In the genomic region with DNA sequence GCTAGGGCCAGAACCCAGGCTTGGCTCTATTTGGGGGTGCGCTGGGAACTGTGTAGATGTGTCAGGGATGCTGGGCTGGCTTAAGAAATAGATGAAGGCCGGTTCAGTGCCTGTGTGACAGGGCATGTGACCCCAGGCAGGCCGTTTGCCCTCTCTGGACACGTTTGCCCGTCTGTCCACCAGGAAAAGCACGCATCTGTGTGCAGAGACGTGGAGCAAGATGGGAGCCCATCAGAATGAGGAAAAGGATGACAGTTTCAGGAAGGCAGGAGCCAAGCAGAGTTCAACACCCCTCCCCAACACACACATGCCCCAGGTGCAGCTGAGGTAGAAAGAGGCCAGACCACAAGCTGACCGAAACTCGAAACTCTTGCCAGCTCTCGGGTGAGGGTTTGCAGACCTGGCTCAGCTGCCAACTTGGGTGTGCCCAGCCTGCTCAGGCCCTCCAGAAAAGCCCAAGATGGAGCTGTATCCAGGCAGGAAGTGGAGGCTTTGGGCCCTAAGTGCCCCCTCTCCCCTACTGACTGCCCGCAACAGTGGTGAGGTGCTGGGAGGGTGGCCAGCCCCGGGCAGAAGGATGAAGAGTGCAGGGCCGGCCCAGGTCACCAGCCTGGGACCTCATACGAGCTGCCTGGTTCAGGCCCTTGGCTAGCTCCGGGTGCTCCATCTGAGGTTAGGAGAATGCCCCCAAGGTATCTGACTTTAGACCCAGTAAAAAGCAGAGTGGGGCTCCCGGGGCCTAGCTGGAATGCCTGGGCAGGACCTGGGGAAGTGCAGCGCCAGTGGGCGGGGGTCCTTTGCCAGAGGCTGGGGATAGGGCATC, we compare ENCODE assay signal across 11 cellular contexts. TPM values are rescaled to one million over a fixed set of nuclear protein-coding genes. Genes with fewer than 3 reads are reported as not detected.
DNase-seq lines count a peak whose midpoint lies in the region; ATAC-seq, FAIRE-seq and TF ChIP-seq lines count a peak whose summit lies in the region.
"Had no signal": no experiment of that assay in that cellular context is flagged by ENCODE, and none has a peak within 500 bp of the region (broad histone marks: within the 10 kb centered on the region; RNA-seq: fewer than 3 reads in every experiment).

No MANE protein-coding gene starts in this region.

- peaks cover 42% of the 10 kb centered on the region for H3K4me1 ChIP-seq in body of pancreas
- peaks cover 9 to 26% (median 24%) of the 10 kb centered on the region in 3 donors for H3K4me1 ChIP-seq in pancreas

- peak overlapping the region; percentile 70 to 88 (median 80) for H3K27ac ChIP-seq in body of pancreas
- H3K27ac ChIP-seq in pancreas = peak overlapping the region; percentile 40 to 86 (median 76)

- ATAC-seq in GM18520 (IDR thresholded peaks at IDR 0.05; ENCODE audit: unreplicated experiment) (peak; percentile 68), HG03159 (IDR thresholded peaks at IDR 0.05; ENCODE audit: unreplicated experiment) (peak; percentile 44), body of pancreas (peak; percentile 85), pancreas (peak; percentile 58 to 81 (median 78))
- no peak for ATAC-seq in activated CD8-positive, alpha-beta memory T cell treated with anti-CD3 and anti-CD28 coated beads, Interleukin-2, amount 10 ng/mL, durations not matched to agents 7 days and 5 days

- no peak overlapping the region for H3K27ac Mint-ChIP-seq in activated CD8-positive, alpha-beta memory T cell treated with anti-CD3 and anti-CD28 coated beads, Interleukin-2, amount 10 ng/mL, durations not matched to agents 7 days and 5 days
- no peak overlapping the region for H3K27ac Mint-ChIP-seq in immature natural killer cell

- intact Hi-C loops in body of pancreas (cut with DNase I) (loop anchor here (5.0 kb wide), 2 partner anchors 116 to 406 kb away; no protein-coding TSS in a partner anchor), pancreas (cut with DNase I) (no loop called here)

- H3K27me3 Mint-ChIP-seq in activated CD8-positive, alpha-beta memory T cell treated with anti-CD3 and anti-CD28 coated beads, Interleukin-2, amount 10 ng/mL, durations not matched to agents 7 days and 5 days = peaks cover under 1% of the 10 kb centered on the region
- peaks cover 2 to 4% (median 3%) of the 10 kb centered on the region in 3 donors for H3K27me3 Mint-ChIP-seq in immature natural killer cell (ENCODE audit: low read depth in 3 of 3)

- FAIRE-seq in pancreas (lab: Jason Lieb, UNC) = no peak
- FAIRE-seq: bronchial epithelial cell had no signal

- WGBS in body of pancreas, 2 donors = 49 to 54% methylated on average over 13 to 18 of the region's 18 CpGs
- 45 to 52% methylated on average over 18 of the region's 18 CpGs for WGBS in pancreas, 2 donors

- H3K4me3 ChIP-seq in body of pancreas = no peak overlapping the region
- H3K4me3 ChIP-seq in pancreas = no peak overlapping the region

- CTCF ChIA-PET in activated CD8-positive, alpha-beta memory T cell treated with anti-CD3 and anti-CD28 coated beads, Interleukin-2, amount 10 ng/mL, durations not matched to agents 7 days and 5 days (lab: Charles Lee) = interaction anchor here (0.7 to 7.0 kb wide), 33 partner anchors 10 to 436 kb away, joined by 3 to 113 read pairs (median 4); partner anchors contain the start of genes ANPEP, AP3S2, MESP1 and MESP2

- no peaks in the 10 kb centered on the region for H3K9me3 Mint-ChIP-seq in activated CD8-positive, alpha-beta memory T cell treated with anti-CD3 and anti-CD28 coated beads, Interleukin-2, amount 10 ng/mL, durations not matched to agents 7 days and 5 days (ENCODE audit: low read depth)
- no peaks in the 10 kb centered on the region for H3K9me3 Mint-ChIP-seq in immature natural killer cell

- H3K4me3 Mint-ChIP-seq in activated CD8-positive, alpha-beta memory T cell treated with anti-CD3 and anti-CD28 coated beads, Interleukin-2, amount 10 ng/mL, durations not matched to agents 7 days and 5 days = no peak overlapping the region
- no peak overlapping the region for H3K4me3 Mint-ChIP-seq in immature natural killer cell

- H3K36me3 ChIP-seq in body of pancreas (replicated peaks in 1 of 2; ENCODE audit: insufficient read depth in 1 of 2, low read depth in 2 of 2) = no peaks in the 10 kb centered on the region
- H3K36me3 ChIP-seq in pancreas = no peaks in the 10 kb centered on the region

- DNase-seq in body of pancreas (peak; percentile 77 to 89 (median 81)), pancreas (peak; percentile 63 to 83 (median 74)), iPS-NIHi11 (ENCODE audit: low spot score) (no peak), immature natural killer cell (no peak), anterior cingulate cortex (lab: John Stamatoyannopoulos, UW) (no peak)
- no peak for DNase-seq in activated CD8-positive, alpha-beta memory T cell treated with anti-CD3 and anti-CD28 coated beads, Interleukin-2, amount 10 ng/mL, durations not matched to agents 7 days and 5 days
- DNase-seq: SIG-M5 had no signal

- H3K4me1 Mint-ChIP-seq in activated CD8-positive, alpha-beta memory T cell treated with anti-CD3 and anti-CD28 coated beads, Interleukin-2, amount 10 ng/mL, durations not matched to agents 7 days and 5 days = peaks cover 6% of the 10 kb centered on the region
- no peaks in the 10 kb centered on the region for H3K4me1 Mint-ChIP-seq in immature natural killer cell

- no peaks in the 10 kb centered on the region for H3K36me3 Mint-ChIP-seq in activated CD8-positive, alpha-beta memory T cell treated with anti-CD3 and anti-CD28 coated beads, Interleukin-2, amount 10 ng/mL, durations not matched to agents 7 days and 5 days
- no peaks in the 10 kb centered on the region for H3K36me3 Mint-ChIP-seq in immature natural killer cell

- H3K27me3 ChIP-seq in body of pancreas (no peaks in the 10 kb centered on the region), pancreas (no peaks in the 10 kb centered on the region)

- TF ChIP-seq POLR2A in body of pancreas (IDR thresholded peaks at IDR 0.05) = peak in 2 of 3 donors; percentile 17 to 28

- H3K9me3 ChIP-seq in body of pancreas (no peaks in the 10 kb centered on the region), pancreas (no peaks in the 10 kb centered on the region)

- TF ChIP-seq CTCF in body of pancreas (IDR thresholded peaks at IDR 0.05) (peak in 1 of 7 experiments; percentile 4), pancreas (IDR thresholded peaks at IDR 0.05) (peak in 1 of 4 donors; percentile 3)

RNA-seq across cellular contexts. Expression of gene MESP1, which starts 10.2 kb away (rescaled TPM):
- total RNA-seq in body of pancreas (1 to 10 TPM; 2.1 to 4.3 TPM), pancreas (1 to 10 TPM; 1.5 to 4.0 (median 2.4) TPM)
- polyA plus RNA-seq in pancreas (1 to 10 TPM; 1.1 to 2.1 TPM), immature natural killer cell (1 to 10 TPM; 1.8 to 5.4 (median 4.5) TPM)
- 1 to 10 TPM; 3.1 to 5.1 TPM for total RNA-seq in activated CD8-positive, alpha-beta memory T cell treated with anti-CD3 and anti-CD28 coated beads, Interleukin-2, amount 10 ng/mL, durations not matched to agents 7 days and 5 days

RNA-seq across cellular contexts. Expression of gene MESP2, which starts 14.9 kb away (rescaled TPM):
- total RNA-seq in body of pancreas (1 to 10 TPM in 1 of 2 donors, not detected in 1; 1.8 TPM), pancreas (under 1 TPM in 4 of 6 donors, not detected in 2; 0.16 to 0.46 (median 0.30) TPM)
- polyA plus RNA-seq in pancreas (under 1 TPM in 1 of 2 donors, not detected in 1; 0.12 TPM), immature natural killer cell (not detected)
- total RNA-seq in activated CD8-positive, alpha-beta memory T cell treated with anti-CD3 and anti-CD28 coated beads, Interleukin-2, amount 10 ng/mL, durations not matched to agents 7 days and 5 days = not detected
- total RNA-seq: activated CD8-positive, alpha-beta memory T cell treated with anti-CD3 and anti-CD28 coated beads for 36 hours had no signal

RNA-seq across cellular contexts. Expression of gene ANPEP, which starts 53.4 kb away (rescaled TPM):
- total RNA-seq in body of pancreas (100 to 1,000 TPM; 361 to 733 TPM), pancreas (1,000 to 10,000 TPM in 2 of 6 donors, 100 to 1,000 TPM in 4; 401 to 1,207 (median 921) TPM)
- polyA plus RNA-seq in pancreas (100 to 1,000 TPM; 388 to 524 TPM), immature natural killer cell (1 to 10 TPM in 1 of 3 donors, under 1 TPM in 2; 0.42 to 4.3 (median 0.59) TPM)
- total RNA-seq in activated CD8-positive, alpha-beta memory T cell treated with anti-CD3 and anti-CD28 coated beads, Interleukin-2, amount 10 ng/mL, durations not matched to agents 7 days and 5 days = under 1 TPM; 0.68 to 0.76 TPM
- total RNA-seq: activated CD8-positive, alpha-beta memory T cell treated with anti-CD3 and anti-CD28 coated beads for 36 hours had no signal

Comparison
In these comparisons a context has a peak if more than half of its experiments do, and no peak if none do; other contexts are left out.
1. DNase-seq: peak in body of pancreas (4 of 4) and pancreas (6 of 6); none in activated CD8-positive, alpha-beta memory T cell treated with anti-CD3 and anti-CD28 coated beads, Interleukin-2, amount 10 ng/mL, durations not matched to agents 7 days and 5 days (single experiment), iPS-NIHi11 (single experiment), immature natural killer cell (0 of 3) and anterior cingulate cortex (0 of 58).
2. RNA of gene ANPEP, which starts 53.4 kb away (total RNA-seq): 401 to 1,207 TPM in pancreas and 361 to 733 TPM in body of pancreas; 0.68 to 0.76 TPM in activated CD8-positive, alpha-beta memory T cell treated with anti-CD3 and anti-CD28 coated beads, Interleukin-2, amount 10 ng/mL, durations not matched to agents 7 days and 5 days; every median in the first group is over 100 times any median in the second.